Comparison of ENCODE assay signal across 9 cellular contexts in genomic region chr20:57698867-57699275, GRCh38. TPM values are rescaled to one million over a fixed set of nuclear protein-coding genes. Genes with fewer than 3 reads are reported as not detected.
A peak's percentile ranks its signal among the peaks of the same experiment; 100 is the strongest.
DNase-seq lines count a peak whose midpoint lies in the region; ATAC-seq, FAIRE-seq and TF ChIP-seq lines count a peak whose summit lies in the region.
"Had no signal": no experiment of that assay in that cellular context is flagged by ENCODE, and none has a peak within 500 bp of the region (broad histone marks: within the 10 kb centered on the region; RNA-seq: fewer than 3 reads in every experiment).

No MANE protein-coding gene starts in this region.

- SMC1A ChIA-PET in GM12878 (lab: Charles Lee; ENCODE audit: uncharacterized antibody, unreplicated experiment), result interaction anchor here (1.2 kb wide), 1 partner anchor 16 kb away, joined by 4 read pairs; no protein-coding TSS in a partner anchor

- H3K9ac ChIP-seq in GM12878 (ENCODE audit: control insufficient read depth, insufficient read depth, low read length), result no peak overlapping the region

- TF ChIP-seq RAD21 in GM12878 (IDR thresholded peaks at IDR 0.05; ENCODE audit: insufficient read depth, low read depth, low read length), result no peak

- RAD21 ChIA-PET in GM12878 (lab: Charles Lee; ENCODE audit: unreplicated experiment), result no interaction called here

- no peak for TF ChIP-seq EP300 in GM12878 (IDR thresholded peaks at IDR 0.05; ENCODE audit: borderline replicate concordance in 1 of 2, control insufficient read depth in 1 of 2, low read depth in 2 of 2, low read length in 2 of 2)

- H3K4me1 Mint-ChIP-seq in activated CD4-positive, alpha-beta T cell treated with anti-CD3 and anti-CD28 coated beads for 36 hours, result peaks cover 40% of the 10 kb centered on the region
- peaks cover 41% of the 10 kb centered on the region for H3K4me1 Mint-ChIP-seq in stimulated activated effector memory CD8-positive, alpha-beta T cell treated with anti-CD3 and anti-CD28 coated beads, Interleukin-12 subunit alpha, Interleukin-12 subunit beta, amount 100 ng/mL, for 72 hours

- no peak for TF ChIP-seq CTCF in GM12878 (IDR thresholded peaks at IDR 0.05 in 2 of 3, conservative IDR thresholded peaks at IDR 0.05 in 1 of 3; ENCODE audit: control insufficient read depth in 2 of 3, extremely low read depth in 1 of 3, insufficient read depth in 1 of 3, low read depth in 3 of 3, low read length in 3 of 3)
- TF ChIP-seq CTCF in upper lobe of right lung (IDR thresholded peaks at IDR 0.05), result no peak

- H3K27me3 ChIP-seq in GM12878 (replicated peaks in 1 of 2; ENCODE audit: control insufficient read depth in 2 of 2, insufficient read depth in 2 of 2, low read length in 1 of 2) (0 out of 4 replicates have a peak, but pooled peaks cover 0 to 3% of the 10 kb centered on the region in 2 experiments), upper lobe of right lung (no peaks in the 10 kb centered on the region)

- in situ Hi-C loops in GM12878 (cut with MboI), result no loop called here

- no peak overlapping the region for H3K4me3 Mint-ChIP-seq in activated CD4-positive, alpha-beta T cell treated with anti-CD3 and anti-CD28 coated beads for 36 hours
- H3K4me3 Mint-ChIP-seq in stimulated activated effector memory CD8-positive, alpha-beta T cell treated with anti-CD3 and anti-CD28 coated beads, Interleukin-12 subunit alpha, Interleukin-12 subunit beta, amount 100 ng/mL, for 72 hours, result peak overlapping the region; percentile 67

- FAIRE-seq in GM12878 (lab: Jason Lieb, UNC), result no peak

- TF ChIP-seq POLR2A in GM12878 (IDR thresholded peaks at IDR 0.05; ENCODE audit: low read depth, low read length), result no peak

- DNase-seq in activated CD4-positive, alpha-beta T cell treated with anti-CD3 and anti-CD28 coated beads for 36 hours, result no peak
- DNase-seq in activated CD4-positive, alpha-beta T cell treated with anti-CD3 and anti-CD28 coated beads for 1 hour, result no peak
- peak; percentile 42 for DNase-seq in NCI-H460 (ENCODE audit: extremely low read depth, low read depth)
- DNase-seq in GM12878 (ENCODE audit: low read depth, low spot score), result no peak
- peak in 1 of 2 donors; percentile 55 for DNase-seq in stimulated activated effector memory CD8-positive, alpha-beta T cell treated with anti-CD3 and anti-CD28 coated beads, Interleukin-12 subunit alpha, Interleukin-12 subunit beta, amount 100 ng/mL, for 72 hours (ENCODE audit: low spot score in 2 of 2)
- no peak for DNase-seq in upper lobe of right lung
- DNase-seq: NCI-H1930 had no signal

- H3K27ac ChIP-seq in GM12878 (ENCODE audit: control insufficient read depth, insufficient read depth), result no peak overlapping the region
- no peak overlapping the region for H3K27ac ChIP-seq in upper lobe of right lung

- peak overlapping the region; percentile 11; the same call in 1 of the 2 replicates for H3K4me2 ChIP-seq in GM12878 (ENCODE audit: control insufficient read depth, insufficient read depth)

- no peak overlapping the region for H2AFZ ChIP-seq in GM12878 (ENCODE audit: control insufficient read depth, low read depth, low read length)

- H3K79me2 ChIP-seq in GM12878 (ENCODE audit: control insufficient read depth, insufficient read depth, low read length), result no peaks in the 10 kb centered on the region

- H3K36me3 ChIP-seq in GM12878 (ENCODE audit: control insufficient read depth in 2 of 2, insufficient read depth in 2 of 2, low read length in 1 of 2), result no peaks in the 10 kb centered on the region
- no peaks in the 10 kb centered on the region for H3K36me3 ChIP-seq in upper lobe of right lung

- ATAC-seq in activated CD4-positive, alpha-beta T cell treated with anti-CD3 and anti-CD28 coated beads for 36 hours, result peak; percentile 9
- ATAC-seq in GM12878, result peak; percentile 44
- ATAC-seq in stimulated activated effector memory CD8-positive, alpha-beta T cell treated with anti-CD3 and anti-CD28 coated beads, Interleukin-12 subunit alpha, Interleukin-12 subunit beta, amount 100 ng/mL, for 72 hours, result peak; percentile 43
- no peak for ATAC-seq in upper lobe of right lung
- no peak for ATAC-seq in GM21423 (IDR thresholded peaks at IDR 0.05; ENCODE audit: unreplicated experiment)
- no peak for ATAC-seq in HG02678 (IDR thresholded peaks at IDR 0.05; ENCODE audit: unreplicated experiment)

- H3K36me3 Mint-ChIP-seq in activated CD4-positive, alpha-beta T cell treated with anti-CD3 and anti-CD28 coated beads for 36 hours (ENCODE audit: low read depth), result no peaks in the 10 kb centered on the region
- peaks cover 6% of the 10 kb centered on the region for H3K36me3 Mint-ChIP-seq in stimulated activated effector memory CD8-positive, alpha-beta T cell treated with anti-CD3 and anti-CD28 coated beads, Interleukin-12 subunit alpha, Interleukin-12 subunit beta, amount 100 ng/mL, for 72 hours

- no peak overlapping the region for H3K27ac Mint-ChIP-seq in activated CD4-positive, alpha-beta T cell treated with anti-CD3 and anti-CD28 coated beads for 36 hours
- H3K27ac Mint-ChIP-seq in stimulated activated effector memory CD8-positive, alpha-beta T cell treated with anti-CD3 and anti-CD28 coated beads, Interleukin-12 subunit alpha, Interleukin-12 subunit beta, amount 100 ng/mL, for 72 hours, result peak overlapping the region; percentile 88

- no peaks in the 10 kb centered on the region for H3K27me3 Mint-ChIP-seq in activated CD4-positive, alpha-beta T cell treated with anti-CD3 and anti-CD28 coated beads for 36 hours

- no peaks in the 10 kb centered on the region for H3K9me3 Mint-ChIP-seq in activated CD4-positive, alpha-beta T cell treated with anti-CD3 and anti-CD28 coated beads for 36 hours (ENCODE audit: low read depth)
- no peaks in the 10 kb centered on the region for H3K9me3 Mint-ChIP-seq in stimulated activated effector memory CD8-positive, alpha-beta T cell treated with anti-CD3 and anti-CD28 coated beads, Interleukin-12 subunit alpha, Interleukin-12 subunit beta, amount 100 ng/mL, for 72 hours

- 0% methylated on average over 7 of the region's 7 CpGs for WGBS in GM12878 (ENCODE audit: insufficient coverage, insufficient replicate concordance, low lambda C conversion rate, missing lambda C conversion rate)

- POLR2A ChIA-PET in activated CD4-positive, alpha-beta T cell treated with anti-CD3 and anti-CD28 coated beads for 36 hours (lab: Charles Lee), result interaction anchor here (1.0 to 1.8 kb wide), 2 partner anchors 11 to 69 kb away, joined by 8 to 10 read pairs; partner anchors contain the start of gene PMEPA1
- POLR2A ChIA-PET in GM12878 (lab: Charles Lee), result no interaction called here

- H3K4me3 ChIP-seq in GM12878, result no peak overlapping the region
- no peak overlapping the region for H3K4me3 ChIP-seq in upper lobe of right lung

- BruUV-seq in GM12878 (replicated peaks; lab: Mats Ljungman, UMichigan), result no TSS peak

- H3K4me1 ChIP-seq in GM12878 (ENCODE audit: control insufficient read depth, insufficient read depth, low read length) (peaks cover 25% of the 10 kb centered on the region), upper lobe of right lung (peaks cover 5% of the 10 kb centered on the region)

- intact Hi-C loops in activated CD4-positive, alpha-beta T cell treated with anti-CD3 and anti-CD28 coated beads for 36 hours (cut with DNase I, micrococcal nuclease), result loop anchor here (1.0 to 10.0 kb wide), 10 partner anchors 11 to 1190 kb away; partner anchors contain the start of genes PMEPA1 (in 2 of the 2), RAB22A (in 2 of the 2) and RBM38 (in 1 of the 2)
- intact Hi-C loops in GM12878 (cut with micrococcal nuclease; ENCODE audit: unreplicated experiment) (no loop called here), upper lobe of right lung (cut with DNase I) (no loop called here)

- CTCF ChIA-PET in activated CD4-positive, alpha-beta T cell treated with anti-CD3 and anti-CD28 coated beads for 36 hours (lab: Charles Lee), result interaction anchor here (0.7 to 1.5 kb wide), 4 partner anchors 9 to 173 kb away, joined by 3 to 7 read pairs (median 3); no protein-coding TSS in a partner anchor
- CTCF ChIA-PET in GM12878 (lab: Yijun Ruan, JAX), result no interaction called here

- H3K9me3 ChIP-seq in GM12878 (replicated peaks; ENCODE audit: control insufficient read depth, insufficient read depth, low read length), result no peaks in the 10 kb centered on the region
- no peaks in the 10 kb centered on the region for H3K9me3 ChIP-seq in upper lobe of right lung

- H4K20me1 ChIP-seq in GM12878 (ENCODE audit: control insufficient read depth, insufficient read depth), result no peaks in the 10 kb centered on the region

TF ChIP-seq in GM12878, 131 proteins besides CTCF, POLR2A, EP300 and RAD21:
- no peak for TF ChIP-seq CREB1 (IDR thresholded peaks at IDR 0.05; ENCODE audit: low read depth)
- peak; percentile 49; the same call in 1 of the 3 replicates for TF ChIP-seq POU2F2 (IDR thresholded peaks at IDR 0.05; ENCODE audit: borderline replicate concordance, low read depth, low read length)
- TF ChIP-seq ATF3 (IDR thresholded peaks at IDR 0.05; ENCODE audit: borderline replicate concordance, extremely low read depth, low read depth, low read length), result no peak
TF ChIP-seq in GM12878: peak in this region for 1.

RNA-seq across cellular contexts. Expression of gene PMEPA1, which starts 10.9 kb away (rescaled TPM):
- total RNA-seq in activated CD4-positive, alpha-beta T cell treated with anti-CD3 and anti-CD28 coated beads for 36 hours, result 1 to 10 TPM; 1.6 to 1.8 TPM
- total RNA-seq in NCI-H460 (2014; rRNA removed; shearing (Covaris generic)), result 3.1 and 3.9 TPM in 2 replicates
- 1.6 and 2.3 TPM in 2 replicates for polyA plus RNA-seq in NCI-H460 (2014; cell fraction: nucleus; rRNA removed)
- 0.17 and 0.47 TPM in 2 replicates for total RNA-seq in GM12878 (2013; cell fraction: nucleolus; rRNA removed)
- total RNA-seq in GM12878 (2014; rRNA removed) (not detected in 2 replicates), GM12878 (2014; rRNA removed; fragmentation: Illumina TruSeq; extraction: Trizol) (0.04 TPM in 1 of 2 replicates, not detected in the other), GM12878 (2021) (0.08 and 0.10 TPM in 2 replicates), upper lobe of right lung (49.1 TPM)
- 0.08 TPM for polyA plus RNA-seq in GM12878 (2011; ENCODE audit: low read depth)
- polyA plus RNA-seq in GM12878 (2011; rRNA removed) (0.03 and 0.07 TPM in 2 replicates), GM12878 (2014; fragmentation: Illumina TruSeq; extraction: Trizol) (0.03 and 0.04 TPM in 2 replicates), GM12878 (2014; fragmentation: Nextera tagmentation; extraction: Ambion mirVana) (under 1 TPM in 1 of 2 experiments, not detected in 1; 0.02 TPM), GM12878 (2014; rRNA removed) (0.03 and 0.04 TPM in 2 replicates), GM12878 (2016; fragmentation: Nextera tagmentation; extraction: Ambion mirVana) (under 1 TPM in 1 of 2 experiments, not detected in 1; 0.04 TPM)
- polyA plus RNA-seq in GM12878 (2011; cell fraction: cytosol; rRNA removed), result 0.06 and 0.15 TPM in 2 replicates
- 0.10 and 0.12 TPM in 2 replicates for polyA plus RNA-seq in GM12878 (2011; cell fraction: nucleus; rRNA removed)
- polyA plus RNA-seq in GM12878 (2012), result 0.39 and 0.58 TPM in 2 replicates
- 0.15 and 0.26 TPM in 2 replicates for polyA minus RNA-seq in GM12878 (2011; rRNA and poly(A)+ RNA removed)
- 0.42 TPM in 1 of 2 replicates, not detected in the other for polyA minus RNA-seq in GM12878 (2011; cell fraction: cytosol; rRNA and poly(A)+ RNA removed)
- polyA minus RNA-seq in GM12878 (2011; cell fraction: nucleus; rRNA and poly(A)+ RNA removed), result not detected in 2 replicates

Comparison
In these comparisons a context has a peak if more than half of its experiments do, and no peak if none do; other contexts are left out.
1. ATAC-seq: peak in activated CD4-positive, alpha-beta T cell treated with anti-CD3 and anti-CD28 coated beads for 36 hours (single experiment), GM12878 (single experiment) and stimulated activated effector memory CD8-positive, alpha-beta T cell treated with anti-CD3 and anti-CD28 coated beads, Interleukin-12 subunit alpha, Interleukin-12 subunit beta, amount 100 ng/mL, for 72 hours (single experiment); none in upper lobe of right lung (single experiment), GM21423 (single experiment) and HG02678 (single experiment).
2. RNA of gene PMEPA1, which starts 10.9 kb away (total RNA-seq): 49.1 TPM in upper lobe of right lung (single experiment); 3.1 to 3.9 TPM in NCI-H460, 1.6 to 1.8 TPM in activated CD4-positive, alpha-beta T cell treated with anti-CD3 and anti-CD28 coated beads for 36 hours and 0.04 to 0.47 TPM in GM12878; every median in the first group is over 10 times any median in the second.
3. intact Hi-C loops: an anchor here in activated CD4-positive, alpha-beta T cell treated with anti-CD3 and anti-CD28 coated beads for 36 hours (1.0 to 10.0 kb wide); none called in GM12878 and upper lobe of right lung.